9 cellular contexts compared by ENCODE assay signal in genomic region chr16:85659805-85660511, GRCh38. TPM values are rescaled to one million over a fixed set of nuclear protein-coding genes. Genes with fewer than 3 reads are reported as not detected.
A peak's percentile ranks its signal among the peaks of the same experiment; 100 is the strongest.
DNase-seq lines count a peak whose midpoint lies in the region; ATAC-seq, FAIRE-seq and TF ChIP-seq lines count a peak whose summit lies in the region.
"Had no signal": no experiment of that assay in that cellular context is flagged by ENCODE, and none has a peak within 500 bp of the region (broad histone marks: within the 10 kb centered on the region; RNA-seq: fewer than 3 reads in every experiment).

No MANE protein-coding gene starts in this region.

- H3K36me3 ChIP-seq in right atrium auricular region = peaks cover 79% of the 10 kb centered on the region

- peaks cover 0 to 19% of the 10 kb centered on the region in 2 donors for H3K4me1 ChIP-seq in right atrium auricular region

- DNase-seq in D721Med (ENCODE audit: insufficient read length, low spot score) = no peak
- DNase-seq in HTR-8/SVneo (ENCODE audit: insufficient read length, low spot score) = peak; percentile 82
- peak; percentile 38 for DNase-seq in T follicular helper cell (ENCODE audit: low read depth)
- DNase-seq in amygdala (lab: John Stamatoyannopoulos, UW) = peak in 42 of 56 donors; percentile 7 to 81 (median 46)
- DNase-seq in right atrium auricular region (ENCODE audit: low spot score) = no peak
- DNase-seq in smooth muscle cell of the brain vasculature (ENCODE audit: low read depth, low spot score) = peak; percentile 18
- DNase-seq in NCI-H2081 treated with DMSO at 0.1 percent for 48 hours (lab: John Stamatoyannopoulos, UW) = no peak
- DNase-seq in omental fat pad (ENCODE audit: low spot score) = no peak

- H3K27ac ChIP-seq in right atrium auricular region = peak overlapping the region; percentile 73 to 76

- TF ChIP-seq CTCF in D721Med (IDR thresholded peaks at IDR 0.05; ENCODE audit: insufficient read depth, missing control alignments) (peak; percentile 75), right atrium auricular region (IDR thresholded peaks at IDR 0.05) (peak; percentile 92), omental fat pad (IDR thresholded peaks at IDR 0.05) (no peak)

- H3K9me3 ChIP-seq in right atrium auricular region = no peaks in the 10 kb centered on the region

- no peak for FAIRE-seq in D721Med (lab: Jason Lieb, UNC)
- peak; percentile 90 for FAIRE-seq in HTR-8/SVneo (lab: Jason Lieb, UNC)
- FAIRE-seq: TTC549 had no signal

- no peaks in the 10 kb centered on the region for H3K27me3 ChIP-seq in right atrium auricular region

- no peak overlapping the region for H3K4me3 ChIP-seq in right atrium auricular region

- no peak for ATAC-seq in omental fat pad (ENCODE audit: low FRiP score)

RNA-seq across cellular contexts. Expression of gene GINS2, which starts 28.8 kb away (rescaled TPM):
- total RNA-seq in right atrium auricular region = under 1 TPM in 1 of 2 donors, not detected in 1; 0.15 TPM
- total RNA-seq in omental fat pad = under 1 TPM in 2 of 4 donors, not detected in 2; 0.25 to 0.72 TPM

RNA-seq across cellular contexts. Expression of gene GSE1, which starts 46.8 kb away (rescaled TPM):
- 10 to 100 TPM; 37.1 to 55.7 TPM for total RNA-seq in right atrium auricular region
- total RNA-seq in omental fat pad = 100 to 1,000 TPM in 2 of 4 donors, 10 to 100 TPM in 2; 50.9 to 181 (median 90.9) TPM

Comparison
In these comparisons a context has a peak if more than half of its experiments do, and no peak if none do; other contexts are left out.
1. DNase-seq: peak in HTR-8/SVneo (single experiment), T follicular helper cell (single experiment), amygdala (42 of 56) and smooth muscle cell of the brain vasculature (single experiment); none in D721Med (single experiment), right atrium auricular region (single experiment), NCI-H2081 treated with DMSO at 0.1 percent for 48 hours (single experiment) and omental fat pad (single experiment).
2. CTCF ChIP-seq: peak in D721Med (single experiment) and right atrium auricular region (2 of 2); none in omental fat pad (0 of 3).